8 cellular contexts compared by ENCODE assay signal in genomic region chr2:238290079-238290478, GRCh38. TPM values are rescaled to one million over a fixed set of nuclear protein-coding genes. Genes with fewer than 3 reads are reported as not detected.
DNase-seq lines count a peak whose midpoint lies in the region; ATAC-seq and TF ChIP-seq lines count a peak whose summit lies in the region.

No MANE protein-coding gene starts in this region.

- H3K9me3 Mint-ChIP-seq in activated T-cell treated with anti-CD3 and anti-CD28 coated beads, Interleukin-2, amount 50 U/mL, for 4 hours, result no peaks in the 10 kb centered on the region

- peaks cover 36% of the 10 kb centered on the region for H3K4me1 Mint-ChIP-seq in activated T-cell treated with anti-CD3 and anti-CD28 coated beads, Interleukin-2, amount 50 U/mL, for 4 hours (ENCODE audit: low read depth)

- H3K27me3 ChIP-seq in iPS-15b (ENCODE audit: control insufficient read depth, insufficient read depth, low read length), result peaks cover 11% of the 10 kb centered on the region

- no peak for TF ChIP-seq POLR2A in GM18505 (IDR thresholded peaks at IDR 0.05; ENCODE audit: borderline replicate concordance, extremely low read depth, insufficient read depth, insufficient read length)

- H3K9ac ChIP-seq in iPS-15b (ENCODE audit: low read depth, low read length), result no peak overlapping the region

- no peaks in the 10 kb centered on the region for H3K36me3 Mint-ChIP-seq in activated T-cell treated with anti-CD3 and anti-CD28 coated beads, Interleukin-2, amount 50 U/mL, for 4 hours (ENCODE audit: insufficient read depth)

- no peaks in the 10 kb centered on the region for H3K36me3 ChIP-seq in iPS-15b (ENCODE audit: control insufficient read depth, insufficient read depth, low read length)

- no peaks in the 10 kb centered on the region for H3K9me3 ChIP-seq in iPS-15b (ENCODE audit: control insufficient read depth, insufficient read depth, low read length)

- H3K4me3 Mint-ChIP-seq in activated T-cell treated with anti-CD3 and anti-CD28 coated beads, Interleukin-2, amount 50 U/mL, for 4 hours, result peak overlapping the region; percentile 89

- H3K4me3 ChIP-seq in iPS-15b (ENCODE audit: low read depth, low read length), result peak overlapping the region; percentile 80

- no peak for ATAC-seq in activated T-cell treated with anti-CD3 and anti-CD28 coated beads, Interleukin-2, amount 50 U/mL, for 4 hours
- ATAC-seq in GM19328 (IDR thresholded peaks at IDR 0.05; ENCODE audit: unreplicated experiment) (no peak), GM18505 (IDR thresholded peaks at IDR 0.05; ENCODE audit: unreplicated experiment) (no peak)

- H3K4me1 ChIP-seq in iPS-15b (ENCODE audit: control insufficient read depth, insufficient read depth, low read length), result peaks cover 18% of the 10 kb centered on the region

- peaks cover 1% of the 10 kb centered on the region for H3K27me3 Mint-ChIP-seq in activated T-cell treated with anti-CD3 and anti-CD28 coated beads, Interleukin-2, amount 50 U/mL, for 4 hours (ENCODE audit: low read depth)

- DNase-seq in COR-L47 (lab: John Stamatoyannopoulos, UW), result peak; percentile 88
- DNase-seq in NCI-H1930 (lab: John Stamatoyannopoulos, UW), result peak; percentile 38 to 62
- DNase-seq in activated T-cell treated with anti-CD3 and anti-CD28 coated beads, Interleukin-2, amount 50 U/mL, for 4 hours, result peak; percentile 23
- DNase-seq in stimulated activated CD8-positive, alpha-beta memory T cell treated with anti-CD3 and anti-CD28 coated beads, Interleukin-4, amount 100 ng/mL, for 48 hours, result peak; percentile 43
- no peak for DNase-seq in H4 (ENCODE audit: low spot score)

RNA-seq across cellular contexts. Expression of gene PER2, which starts 1.7 kb away (rescaled TPM):
- total RNA-seq in activated T-cell treated with anti-CD3 and anti-CD28 coated beads, Interleukin-2, amount 50 U/mL, for 4 hours, result 10 to 100 TPM; 22.8 to 25.4 (median 24.6) TPM
- total RNA-seq in H4 (2014; rRNA removed; shearing (Covaris generic)), result 3.9 and 4.6 TPM in 2 replicates

RNA-seq across cellular contexts. Expression of gene TRAF3IP1, which starts 30.2 kb away (rescaled TPM):
- total RNA-seq in activated T-cell treated with anti-CD3 and anti-CD28 coated beads, Interleukin-2, amount 50 U/mL, for 4 hours, result 10 to 100 TPM; 16.4 to 19.1 (median 17.8) TPM
- total RNA-seq in H4 (2014; rRNA removed; shearing (Covaris generic)), result 1.8 and 7.4 TPM in 2 replicates

RNA-seq across cellular contexts. Expression of gene HES6, which starts 50.2 kb away (rescaled TPM):
- total RNA-seq in activated T-cell treated with anti-CD3 and anti-CD28 coated beads, Interleukin-2, amount 50 U/mL, for 4 hours, result 1 to 10 TPM; 5.9 to 9.1 (median 8.0) TPM
- total RNA-seq in H4 (2014; rRNA removed; shearing (Covaris generic)), result 4.8 and 6.3 TPM in 2 replicates
